ENCODE assay signal across 18 cellular contexts in genomic region chr3:122169911-122170310, GRCh38. TPM values are rescaled to one million over a fixed set of nuclear protein-coding genes. Genes with fewer than 3 reads are reported as not detected.
A peak's percentile ranks its signal among the peaks of the same experiment; 100 is the strongest.
DNase-seq lines count a peak whose midpoint lies in the region; TF ChIP-seq lines count a peak whose summit lies in the region.
"Had no signal": no experiment of that assay in that cellular context is flagged by ENCODE, and none has a peak within 500 bp of the region (broad histone marks: within the 10 kb centered on the region; RNA-seq: fewer than 3 reads in every experiment).

No MANE protein-coding gene starts in this region.

- DNase-seq in Calu3 (peak; percentile 21), M059J (ENCODE audit: low read depth) (peak; percentile 44), epithelial cell of prostate (ENCODE audit: low read depth, low spot score) (peak; percentile 34), smooth muscle cell (lab: John Stamatoyannopoulos, UW; ENCODE audit: unreplicated experiment) (no peak), G401 (ENCODE audit: low spot score) (no peak), SKM-1 treated with dmso at 0.1 percent for 144 hours (lab: John Stamatoyannopoulos, UW; ENCODE audit: unreplicated experiment) (no peak)
- DNase-seq: Caco-2; CD4-positive, alpha-beta T cell; DMS153; NCI-H1092 treated with DMSO at 0.1 percent for 48 hours; NCI-H146; NCI-H2081; NCI-H510A; NCI-H748 treated with DMSO at 0.1 percent for 48 hours; NK-92 treated with Interleukin-12 subunit alpha and Interleukin-12 subunit beta, amount 100 ng/mL, for 24 hours had no signal

- CTCF ChIA-PET in Calu3 (lab: Charles Lee): no interaction called here

- no peaks in the 10 kb centered on the region for H3K27me3 ChIP-seq in parathyroid adenoma (ENCODE audit: control insufficient read depth, insufficient read depth, low read length)
- H3K27me3 ChIP-seq in smooth muscle cell (ENCODE audit: low read depth): no peaks in the 10 kb centered on the region

- no peaks in the 10 kb centered on the region for H4K20me1 ChIP-seq in smooth muscle cell (ENCODE audit: low read depth)

- in situ Hi-C loops in G401 (cut with HindIII; ENCODE audit: low sequenced_read_pairs): no loop called here

- H3K4me3 Mint-ChIP-seq in Calu3 (ENCODE audit: low read depth, unreplicated experiment): no peak overlapping the region
- H3K4me3 Mint-ChIP-seq: CD4-positive, alpha-beta T cell had no signal

- H3K36me3 ChIP-seq in parathyroid adenoma (ENCODE audit: control insufficient read depth, insufficient read depth, low read length) (no peaks in the 10 kb centered on the region), smooth muscle cell (ENCODE audit: low read depth) (no peaks in the 10 kb centered on the region)

- intact Hi-C loops in Calu3 (cut with micrococcal nuclease; ENCODE audit: unreplicated experiment): no loop called here

- H2AFZ ChIP-seq in parathyroid adenoma (peak overlapping the region; percentile 6), smooth muscle cell (ENCODE audit: low read depth) (no peak overlapping the region)

- H3K4me1 ChIP-seq in parathyroid adenoma: peaks cover 7% of the 10 kb centered on the region
- H3K4me1 ChIP-seq in smooth muscle cell (ENCODE audit: low read depth): no peaks in the 10 kb centered on the region
- H3K4me1 ChIP-seq: Caco-2 had no signal

- H3K27ac ChIP-seq in epithelial cell of prostate (peak overlapping the region; percentile 44), parathyroid adenoma (peak overlapping the region; percentile 66), smooth muscle cell (ENCODE audit: low read depth) (no peak overlapping the region)

- TF ChIP-seq CTCF in Calu3 (IDR thresholded peaks at IDR 0.05; ENCODE audit: unreplicated experiment) (no peak), parathyroid adenoma (IDR thresholded peaks at IDR 0.05) (no peak), smooth muscle cell (IDR thresholded peaks at IDR 0.05; ENCODE audit: borderline replicate concordance, insufficient read depth, poor library complexity, severe bottlenecking) (no peak)

- H3K9me3 Mint-ChIP-seq in Calu3 (ENCODE audit: low read depth, unreplicated experiment): no peaks in the 10 kb centered on the region
- H3K9me3 Mint-ChIP-seq: CD4-positive, alpha-beta T cell had no signal

- H3F3A ChIP-seq in smooth muscle cell (ENCODE audit: low read depth): no peaks in the 10 kb centered on the region

- H3K9me3 ChIP-seq in parathyroid adenoma (ENCODE audit: control insufficient read depth, low read length) (peaks cover 3% of the 10 kb centered on the region), smooth muscle cell (replicated peaks; ENCODE audit: low read depth) (no peaks in the 10 kb centered on the region)
- H3K9me3 ChIP-seq: Caco-2 had no signal

- H3K36me3 Mint-ChIP-seq in Calu3 (ENCODE audit: insufficient read depth, unreplicated experiment): no peaks in the 10 kb centered on the region

- H3K4me1 Mint-ChIP-seq in Calu3 (ENCODE audit: low read depth, unreplicated experiment): peaks cover 8% of the 10 kb centered on the region

- BruUV-seq in Calu3 (replicated peaks; lab: Mats Ljungman, UMichigan): no TSS peak

- H3K27me3 Mint-ChIP-seq in Calu3 (ENCODE audit: unreplicated experiment): no peaks in the 10 kb centered on the region

- H3K4me2 ChIP-seq in parathyroid adenoma (ENCODE audit: low read length) (no peak overlapping the region), smooth muscle cell (no peak overlapping the region)

- H3K4me3 ChIP-seq in parathyroid adenoma (ENCODE audit: low read depth, low read length): no peak overlapping the region
- H3K4me3 ChIP-seq in smooth muscle cell: no peak overlapping the region

- H3K27ac Mint-ChIP-seq in Calu3 (ENCODE audit: unreplicated experiment): no peak overlapping the region
- H3K27ac Mint-ChIP-seq: CD4-positive, alpha-beta T cell had no signal

- H3K9ac ChIP-seq in parathyroid adenoma (no peak overlapping the region), smooth muscle cell (ENCODE audit: low read depth) (no peak overlapping the region)

- H3K79me2 ChIP-seq in parathyroid adenoma (no peaks in the 10 kb centered on the region), smooth muscle cell (ENCODE audit: low read depth) (no peaks in the 10 kb centered on the region)

- 75% methylated on average over 3 of the region's 3 CpGs for WGBS in smooth muscle cell (ENCODE audit: low lambda C conversion rate)

RNA-seq across cellular contexts. Expression of gene CASR, which starts 13.6 kb away (rescaled TPM):
- total RNA-seq in Calu3 (2022): 2.3 and 5.1 TPM in 2 replicates
- not detected in 2 replicates for total RNA-seq in M059J (2014; rRNA removed; shearing (Covaris generic))
- not detected in 2 replicates for total RNA-seq in smooth muscle cell
- not detected in 2 replicates for polyA plus RNA-seq in smooth muscle cell
- total RNA-seq in G401 (2014; rRNA removed; shearing (Covaris generic)): not detected in 2 replicates
- total RNA-seq: Caco-2, LHCN-M2 had no signal
- polyA plus RNA-seq: BJ had no signal

Comparison
In these comparisons a context has a peak if more than half of its experiments do, and no peak if none do; other contexts are left out.
1. DNase-seq: peak in Calu3 (single experiment), M059J (single experiment) and epithelial cell of prostate (single experiment); none in smooth muscle cell (single experiment), G401 (single experiment) and SKM-1 treated with dmso at 0.1 percent for 144 hours (single experiment).